10 cellular contexts compared by ENCODE assay signal in genomic region chr3:127799476-127800222, GRCh38. TPM values are rescaled to one million over a fixed set of nuclear protein-coding genes. Genes with fewer than 3 reads are reported as not detected.
A peak's percentile ranks its signal among the peaks of the same experiment; 100 is the strongest.
DNase-seq lines count a peak whose midpoint lies in the region; ATAC-seq, FAIRE-seq and TF ChIP-seq lines count a peak whose summit lies in the region.
"Had no signal": no experiment of that assay in that cellular context is flagged by ENCODE, and none has a peak within 500 bp of the region (broad histone marks: within the 10 kb centered on the region; RNA-seq: fewer than 3 reads in every experiment).

No MANE protein-coding gene starts in this region.

- no peak overlapping the region for H3K14ac ChIP-seq in H9 (ENCODE audit: insufficient read depth, low read length)

- peaks cover 77% of the 10 kb centered on the region for H3K79me2 ChIP-seq in Loucy (ENCODE audit: insufficient read depth, low read length)
- no peaks in the 10 kb centered on the region for H3K79me2 ChIP-seq in neural progenitor cell (ENCODE audit: low read depth)
- H3K79me2 ChIP-seq in H9 (ENCODE audit: insufficient read depth, low read length) = no peaks in the 10 kb centered on the region

- H3K4me1 ChIP-seq in Loucy (ENCODE audit: insufficient read depth, low read length, poor library complexity, severe bottlenecking) = peaks cover 72% of the 10 kb centered on the region
- H3K4me1 ChIP-seq in neural progenitor cell = no peaks in the 10 kb centered on the region
- H3K4me1 ChIP-seq in H9 (ENCODE audit: insufficient read depth, low read length) = no peaks in the 10 kb centered on the region

- H3K4me2 ChIP-seq in Loucy (ENCODE audit: low read depth, low read length, poor library complexity, severe bottlenecking) (peak overlapping the region; percentile 67), neural progenitor cell (no peak overlapping the region), H9 (ENCODE audit: insufficient read depth, insufficient read length, low read length) (no peak overlapping the region)

- H3K9me3 Mint-ChIP-seq in dendritic cell treated with granulocyte-macrophage colony-stimulating factor and Interleukin-4, amounts not matched to agents 40 ng/mL and 50 ng/mL, for 4 days = no peaks in the 10 kb centered on the region
- H3K9me3 Mint-ChIP-seq in neural progenitor cell (no peaks in the 10 kb centered on the region), H9 (no peaks in the 10 kb centered on the region; a peak in 1 of 5 replicates)

- no peak overlapping the region for H3K23ac ChIP-seq in H9 (ENCODE audit: insufficient read length, low read depth, low read length)

- H3K36me3 ChIP-seq in Loucy (ENCODE audit: insufficient read depth, low read length) (peaks cover 40% of the 10 kb centered on the region; the same call in 1 of the 2 replicates), neural progenitor cell (no peaks in the 10 kb centered on the region)

- peaks cover 3% of the 10 kb centered on the region for H3K27me3 Mint-ChIP-seq in dendritic cell treated with granulocyte-macrophage colony-stimulating factor and Interleukin-4, amounts not matched to agents 40 ng/mL and 50 ng/mL, for 4 days
- H3K27me3 Mint-ChIP-seq in neural progenitor cell (ENCODE audit: insufficient read depth, low read depth) (peaks cover 2% of the 10 kb centered on the region), H9 (ENCODE audit: low read depth) (peaks cover 4% of the 10 kb centered on the region)

- H3K9ac ChIP-seq in Loucy (ENCODE audit: low read depth, low read length, poor library complexity, severe bottlenecking) = peak overlapping the region; percentile 76
- no peak overlapping the region for H3K9ac ChIP-seq in neural progenitor cell
- no peak overlapping the region for H3K9ac ChIP-seq in H9 (ENCODE audit: extremely low read depth, insufficient read length, low read length)

- ATAC-seq in HG03280 (IDR thresholded peaks at IDR 0.05; ENCODE audit: unreplicated experiment) = no peak

- H2BK12ac ChIP-seq in H9 (ENCODE audit: insufficient read length, low read depth, low read length) = no peak overlapping the region

- H3K56ac ChIP-seq in H9 (ENCODE audit: insufficient read length, low read depth, low read length) = no peak overlapping the region

- no peak overlapping the region for H4K5ac ChIP-seq in H9 (ENCODE audit: insufficient read length, low read depth, low read length)

- H2BK15ac ChIP-seq in H9 (ENCODE audit: low read depth, low read length) = no peak overlapping the region

- H3K27ac Mint-ChIP-seq in dendritic cell treated with granulocyte-macrophage colony-stimulating factor and Interleukin-4, amounts not matched to agents 40 ng/mL and 50 ng/mL, for 4 days = peak overlapping the region; percentile 54
- peak overlapping the region; percentile 38 for H3K27ac Mint-ChIP-seq in neural progenitor cell
- no peak overlapping the region for H3K27ac Mint-ChIP-seq in H9

- H2BK120ac ChIP-seq in H9 (ENCODE audit: low read depth, low read length, poor library complexity, severe bottlenecking) = no peak overlapping the region

- H2AK5ac ChIP-seq in H9 (ENCODE audit: insufficient read length, low read length) = no peak overlapping the region

- H3K4ac ChIP-seq in H9 (ENCODE audit: low read depth, low read length) = no peak overlapping the region

- TF ChIP-seq CTCF in Loucy (conservative IDR thresholded peaks at IDR 0.05; ENCODE audit: low read length) = no peak
- no peak for TF ChIP-seq CTCF in neural progenitor cell (IDR thresholded peaks at IDR 0.05)
- TF ChIP-seq CTCF in H9 (conservative IDR thresholded peaks at IDR 0.05) = no peak

- H3K18ac ChIP-seq in H9 (ENCODE audit: insufficient read length, low read depth, low read length) = no peak overlapping the region

- no peak for FAIRE-seq in GM12891 (lab: Jason Lieb, UNC)

- H3F3A ChIP-seq in Loucy (ENCODE audit: low read depth) (peaks cover 16% of the 10 kb centered on the region), neural progenitor cell (ENCODE audit: low read depth) (no peaks in the 10 kb centered on the region)

- H2AFZ ChIP-seq in Loucy (ENCODE audit: low read length) (no peak overlapping the region), neural progenitor cell (replicated peaks) (no peak overlapping the region), H9 (ENCODE audit: low read length) (no peak overlapping the region)

- H3K4me3 ChIP-seq in Loucy (ENCODE audit: low read length, poor library complexity, severe bottlenecking) (peak overlapping the region; percentile 53), neural progenitor cell (no peak overlapping the region)

- no CpG with 5 or more reads among the region's 6 CpGs for WGBS in H9 (ENCODE audit: extremely low coverage, insufficient read length, low lambda C conversion rate)

- H3K9me3 ChIP-seq in Loucy (ENCODE audit: insufficient read depth, low read depth, low read length) = no peaks in the 10 kb centered on the region
- H3K9me3 ChIP-seq in neural progenitor cell (ENCODE audit: low read depth) = no peaks in the 10 kb centered on the region
- H3K9me3 ChIP-seq in H9 (ENCODE audit: control insufficient read depth, low read depth, low read length) = no peaks in the 10 kb centered on the region

- no peak overlapping the region for H4K91ac ChIP-seq in H9 (ENCODE audit: insufficient read length, low read depth, low read length)

- no peak overlapping the region for H4K8ac ChIP-seq in H9 (replicated peaks; ENCODE audit: insufficient read length, low read depth, low read length)

- H2BK20ac ChIP-seq in H9 (ENCODE audit: low read depth, low read length, poor library complexity, severe bottlenecking) = no peak overlapping the region

- peaks cover 51% of the 10 kb centered on the region for H3K4me1 Mint-ChIP-seq in dendritic cell treated with granulocyte-macrophage colony-stimulating factor and Interleukin-4, amounts not matched to agents 40 ng/mL and 50 ng/mL, for 4 days (ENCODE audit: low read depth)
- H3K4me1 Mint-ChIP-seq in neural progenitor cell (peaks cover 13% of the 10 kb centered on the region), H9 (peaks cover 4 to 6% of the 10 kb centered on the region in 2 experiments)

- no peak overlapping the region for H3T11ph ChIP-seq in H9 (ENCODE audit: low read length)

- H3K79me1 ChIP-seq in H9 (ENCODE audit: insufficient read depth, low read depth, low read length, poor library complexity, severe bottlenecking) = no peaks in the 10 kb centered on the region

- no peaks in the 10 kb centered on the region for H3K23me2 ChIP-seq in H9 (ENCODE audit: insufficient read length, low read depth, low read length, poor library complexity, severe bottlenecking)

- no peak overlapping the region for H3K27ac ChIP-seq in neural progenitor cell
- no peak overlapping the region for H3K27ac ChIP-seq in H9 (ENCODE audit: insufficient read length, low read depth, low read length)

- intact Hi-C loops in dendritic cell treated with granulocyte-macrophage colony-stimulating factor and Interleukin-4, amounts not matched to agents 40 ng/mL and 50 ng/mL, for 4 days (cut with micrococcal nuclease) = no loop called here

- DNase-seq in Daoy (ENCODE audit: low read depth) = peak; percentile 91
- DNase-seq in neural progenitor cell (ENCODE audit: low spot score) = no peak
- no peak for DNase-seq in H9
- no peak for DNase-seq in GM12891 (ENCODE audit: insufficient read length, low spot score)
- no peak for DNase-seq in NCI-H2107 treated with DMSO at 0.1 percent for 48 hours (lab: John Stamatoyannopoulos, UW; ENCODE audit: unreplicated experiment)
- DNase-seq: amygdala, nucleus accumbens had no signal

- peaks cover 10% of the 10 kb centered on the region for H3K36me3 Mint-ChIP-seq in dendritic cell treated with granulocyte-macrophage colony-stimulating factor and Interleukin-4, amounts not matched to agents 40 ng/mL and 50 ng/mL, for 4 days (ENCODE audit: low read depth)
- H3K36me3 Mint-ChIP-seq in neural progenitor cell = no peaks in the 10 kb centered on the region
- no peaks in the 10 kb centered on the region for H3K36me3 Mint-ChIP-seq in H9 (ENCODE audit: insufficient read depth in 1 of 3, low read depth in 3 of 3)

- no peaks in the 10 kb centered on the region for H3K9me2 ChIP-seq in Loucy (replicated peaks; ENCODE audit: low read depth, low read length)

- H3K27me3 ChIP-seq in Loucy (ENCODE audit: insufficient read depth, low read length, poor library complexity, severe bottlenecking) (no peaks in the 10 kb centered on the region), neural progenitor cell (no peaks in the 10 kb centered on the region), H9 (ENCODE audit: insufficient read depth, low read length) (no peaks in the 10 kb centered on the region)

- H2BK5ac ChIP-seq in H9 (ENCODE audit: insufficient read length, low read length) = no peak overlapping the region

- no peak overlapping the region for H3K4me3 Mint-ChIP-seq in dendritic cell treated with granulocyte-macrophage colony-stimulating factor and Interleukin-4, amounts not matched to agents 40 ng/mL and 50 ng/mL, for 4 days
- H3K4me3 Mint-ChIP-seq in neural progenitor cell (no peak overlapping the region), H9 (no peak overlapping the region)

- H4K20me1 ChIP-seq in Loucy (ENCODE audit: insufficient read depth, low read length, poor library complexity, severe bottlenecking) (no peaks in the 10 kb centered on the region), neural progenitor cell (ENCODE audit: low read depth) (no peaks in the 10 kb centered on the region), H9 (ENCODE audit: control insufficient read depth, insufficient read depth, insufficient read length) (no peaks in the 10 kb centered on the region)

- TF ChIP-seq POLR2A in GM12891 (IDR thresholded peaks at IDR 0.05; ENCODE audit: low read depth, low read length) = no peak

TF ChIP-seq in GM12891, 5 proteins besides CTCF, POLR2A, EP300 and RAD21:
- TF ChIP-seq PAX5 (IDR thresholded peaks at IDR 0.05; ENCODE audit: insufficient read depth, low read length, severe bottlenecking) (no peak), SPI1 (IDR thresholded peaks at IDR 0.05; ENCODE audit: low read depth, low read length) (no peak), POU2F2 (IDR thresholded peaks at IDR 0.05; ENCODE audit: low read depth, low read length) (no peak), TAF1 (IDR thresholded peaks at IDR 0.05; ENCODE audit: low read depth, low read length) (no peak), POLR2AphosphoS5 (IDR thresholded peaks at IDR 0.05; ENCODE audit: low read depth, low read length) (no peak)

RNA-seq across cellular contexts. Expression of gene MGLL, which starts 22.7 kb away (rescaled TPM):
- total RNA-seq in Daoy (2014; rRNA removed; shearing (Covaris generic)) = 32.1 and 37.1 TPM in 2 replicates
- 0.12 and 0.15 TPM in 2 replicates for total RNA-seq in neural progenitor cell (ENCODE audit: low replicate concordance)
- 0.11 and 0.22 TPM in 2 replicates for total RNA-seq in H9 (2021)
- 49.8 TPM for polyA plus RNA-seq in GM12891 (2012; ENCODE audit: low read depth, missing spikeins)

Comparison
In these comparisons a context has a peak if more than half of its experiments do, and no peak if none do; other contexts are left out.
1. H3K27ac Mint-ChIP-seq: peak in dendritic cell treated with granulocyte-macrophage colony-stimulating factor and Interleukin-4, amounts not matched to agents 40 ng/mL and 50 ng/mL, for 4 days (single experiment) and neural progenitor cell (single experiment); none in H9 (0 of 3).
2. RNA of gene MGLL, which starts 22.7 kb away (total RNA-seq): 32.1 to 37.1 TPM in Daoy; 0.12 to 0.15 TPM in neural progenitor cell and 0.11 to 0.22 TPM in H9; every median in the first group is over 10 times any median in the second.